31 cellular contexts compared by ENCODE assay signal in the genomic region with DNA sequence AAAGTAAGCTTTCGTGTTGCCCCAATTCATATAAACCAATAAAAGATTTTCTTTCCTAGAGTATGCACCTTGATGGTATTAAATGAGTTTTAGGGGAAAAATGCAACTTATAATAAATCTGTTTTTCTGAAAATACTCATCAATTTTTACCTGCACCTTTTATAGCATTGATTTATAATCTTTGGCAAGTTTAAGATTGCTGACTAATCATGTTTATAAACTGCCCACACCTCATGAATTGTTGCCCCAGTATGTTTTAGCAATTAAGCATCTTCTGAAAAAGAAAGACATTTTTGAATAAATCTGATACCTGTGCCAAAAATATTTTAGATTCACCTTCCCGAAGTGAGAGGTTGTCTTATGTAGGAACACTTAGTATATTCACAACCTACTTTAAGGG.
"Had no signal": no experiment of that assay in that cellular context is flagged by ENCODE, and none has a peak within 500 bp of the region (broad histone marks: within the 10 kb centered on the region; RNA-seq: fewer than 3 reads in every experiment).

No MANE protein-coding gene starts in this region.

- H3K9ac ChIP-seq: neural progenitor cell, parathyroid adenoma had no signal

- H3K27me3 ChIP-seq: neural progenitor cell, ovary, spleen, suprapubic skin, testis, tibial artery, transverse colon, upper lobe of left lung, vagina had no signal

- H3K4me2 ChIP-seq: neural progenitor cell, smooth muscle cell had no signal

- H3K4me1 ChIP-seq: psoas muscle, spleen, suprapubic skin, testis, tibial artery, transverse colon, upper lobe of left lung, vagina had no signal

- H3K27ac ChIP-seq: neural progenitor cell, ovary, parathyroid adenoma, psoas muscle, skin epidermis, spleen, suprapubic skin, testis, tibial artery, transverse colon, upper lobe of left lung, vagina had no signal

- H3K79me2 ChIP-seq: parathyroid adenoma had no signal

- H3K36me3 Mint-ChIP-seq: naive thymus-derived CD4-positive, alpha-beta T cell; neural progenitor cell; stimulated activated memory B cell treated with anti-CD40 and anti-IgM and Interleukin-4, amounts not matched to agents 10 μg/mL and 1 μg/mL and 100 μg/mL, for 72 hours had no signal

- DNase-seq: naive thymus-derived CD4-positive, alpha-beta T cell; natural killer cell; occipital lobe; ovary; posterior cingulate gyrus; psoas muscle; right cardiac atrium; spleen; stimulated activated CD4-positive, alpha-beta T cell treated with anti-CD3 and anti-CD28 coated beads, Interleukin-12 subunit alpha, Interleukin-12 subunit beta, amount 100 ng/mL, for 4 hours; stimulated activated CD4-positive, alpha-beta T cell treated with anti-CD3 and anti-CD28 coated beads, Interleukin-1b, Interleukin-23, amount 100 ng/mL, for 48 hours; stimulated activated CD4-positive, alpha-beta T cell treated with anti-CD3 and anti-CD28 coated beads, Interleukin-4, amount 100 ng/mL, for 1 hour; stimulated activated CD4-positive, alpha-beta T cell treated with anti-CD3 and anti-CD28 coated beads, Interleukin-4, amount 100 ng/mL, for 4 hours; stimulated activated CD8-positive, alpha-beta memory T cell treated with anti-CD3 and anti-CD28 coated beads, Interleukin-4, amount 100 ng/mL, for 48 hours; stimulated activated naive CD4-positive, alpha-beta T cell; stimulated activated naive CD8-positive, alpha-beta T cell treated with anti-CD3 and anti-CD28 coated beads, Interleukin-15, amount 100 ng/mL, for 72 hours; stimulated activated naive CD8-positive, alpha-beta T cell treated with anti-CD3 and anti-CD28 coated beads, Interleukin-15, Interleukin-2, amounts not matched to agents 100 U/mL and 50 U/mL, for 24 hours; substantia nigra; testis; tibial artery; transverse colon; upper lobe of left lung had no signal

- H3K4me1 Mint-ChIP-seq: naive thymus-derived CD4-positive, alpha-beta T cell; natural killer cell; stimulated activated memory B cell treated with anti-CD40 and anti-IgM and Interleukin-4, amounts not matched to agents 10 μg/mL and 1 μg/mL and 100 μg/mL, for 72 hours; stimulated activated naive CD8-positive, alpha-beta T cell treated with anti-CD3 and anti-CD28 coated beads, Interleukin-15, amount 100 ng/mL, for 72 hours had no signal

- H3K27ac Mint-ChIP-seq: naive thymus-derived CD4-positive, alpha-beta T cell; natural killer cell; nephron; neural progenitor cell; progenitor cell of endocrine pancreas; stimulated activated memory B cell treated with anti-CD40 and anti-IgM and Interleukin-4, amounts not matched to agents 10 μg/mL and 1 μg/mL and 100 μg/mL, for 72 hours; stimulated activated naive CD8-positive, alpha-beta T cell treated with anti-CD3 and anti-CD28 coated beads, Interleukin-15, amount 100 ng/mL, for 72 hours had no signal

- H3K4me3 ChIP-seq: neural progenitor cell, ovary, psoas muscle, skin epidermis, smooth muscle cell, spleen, suprapubic skin, testis, tibial artery, transverse colon, upper lobe of left lung, vagina had no signal

- H3K4me3 Mint-ChIP-seq: naive thymus-derived CD4-positive, alpha-beta T cell; natural killer cell; nephron; neural progenitor cell; stimulated activated memory B cell treated with anti-CD40 and anti-IgM and Interleukin-4, amounts not matched to agents 10 μg/mL and 1 μg/mL and 100 μg/mL, for 72 hours; stimulated activated naive CD8-positive, alpha-beta T cell treated with anti-CD3 and anti-CD28 coated beads, Interleukin-15, amount 100 ng/mL, for 72 hours had no signal

- H3K36me3 ChIP-seq: neural progenitor cell, ovary, spleen, suprapubic skin, tibial artery, transverse colon, upper lobe of left lung, vagina had no signal

- H2AFZ ChIP-seq: neural progenitor cell had no signal

- H3K9me3 ChIP-seq: ovary, psoas muscle, suprapubic skin, testis, vagina had no signal

- H3K27me3 Mint-ChIP-seq: progenitor cell of endocrine pancreas; stimulated activated memory B cell treated with anti-CD40 and anti-IgM and Interleukin-4, amounts not matched to agents 10 μg/mL and 1 μg/mL and 100 μg/mL, for 72 hours; stimulated activated naive CD8-positive, alpha-beta T cell treated with anti-CD3 and anti-CD28 coated beads, Interleukin-15, amount 100 ng/mL, for 72 hours had no signal

- ATAC-seq: naive thymus-derived CD4-positive, alpha-beta T cell; natural killer cell; psoas muscle; right cardiac atrium; sciatic nerve; stimulated activated memory B cell treated with anti-CD40 and anti-IgM and Interleukin-4, amounts not matched to agents 10 μg/mL and 1 μg/mL and 100 μg/mL, for 72 hours; stimulated activated naive CD8-positive, alpha-beta T cell treated with anti-CD3 and anti-CD28 coated beads, Interleukin-15, amount 100 ng/mL, for 72 hours; stimulated activated naive CD8-positive, alpha-beta T cell treated with anti-CD3 and anti-CD28 coated beads, Interleukin-15, Interleukin-2, amounts not matched to agents 100 U/mL and 50 U/mL, for 24 hours had no signal
